21 cellular contexts compared by ENCODE assay signal in the genomic region with DNA sequence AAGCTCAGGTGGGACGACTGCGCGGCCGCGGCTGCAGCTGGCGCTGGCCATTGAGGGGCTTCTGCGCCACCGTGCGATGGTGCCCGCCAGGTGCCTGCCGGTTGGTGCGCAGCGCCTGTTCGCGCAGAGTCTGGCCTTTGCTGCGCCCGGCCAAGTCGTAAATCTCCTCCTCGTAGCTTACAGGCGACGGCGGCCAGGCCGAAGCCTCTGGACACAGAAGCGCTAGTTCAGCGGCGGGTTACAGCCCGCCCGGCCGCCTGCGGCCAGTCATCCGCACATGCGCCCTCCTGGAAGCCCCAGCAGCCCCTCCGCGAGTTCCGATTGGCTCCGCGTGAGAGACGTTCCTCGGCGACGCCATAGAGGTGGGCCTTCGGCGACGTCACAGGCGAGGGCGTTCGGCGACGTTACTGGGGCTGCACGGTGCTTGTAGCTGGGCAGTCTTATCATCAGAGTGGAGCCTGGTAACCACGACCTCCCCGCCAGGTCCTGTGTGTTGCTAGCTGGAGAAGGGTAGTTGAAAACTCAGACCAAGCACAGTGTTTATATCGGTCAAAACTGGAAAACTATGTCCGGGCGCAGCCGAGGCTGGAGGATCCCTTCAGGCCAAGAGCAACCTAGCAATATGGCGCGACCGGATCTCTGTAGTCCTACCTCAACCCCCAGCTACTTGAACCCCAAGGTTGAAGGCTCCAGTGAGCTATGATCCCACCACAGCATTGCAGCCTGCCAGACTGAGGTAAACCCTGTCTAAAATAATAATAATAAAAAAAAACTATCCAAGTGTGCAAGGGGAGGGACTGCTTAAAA.
DNase-seq lines count a peak whose midpoint lies in the region; ATAC-seq and TF ChIP-seq lines count a peak whose summit lies in the region.
"Had no signal": no experiment of that assay in that cellular context is flagged by ENCODE, and none has a peak within 500 bp of the region (broad histone marks: within the 10 kb centered on the region; RNA-seq: fewer than 3 reads in every experiment).

No MANE protein-coding gene starts in this region.

- H2AK5ac ChIP-seq in IMR-90 (ENCODE audit: low read depth, low read length) (no peak overlapping the region), trophoblast cell (ENCODE audit: low read length) (no peak overlapping the region)

- H3K36me3 Mint-ChIP-seq in CD8-positive, alpha-beta memory T cell, result no peaks in the 10 kb centered on the region

- no peak overlapping the region for H2BK15ac ChIP-seq in IMR-90 (ENCODE audit: low read depth, low read length)

- 56% methylated on average over 44 of the region's 59 CpGs; no CpG with 5 or more reads in 1 of the 2 experiments for WGBS in IMR-90 (ENCODE audit: extremely low coverage in 2 of 2, insufficient read length in 1 of 2), 2 experiments
- no CpG with 5 or more reads among the region's 59 CpGs for WGBS in trophoblast cell (ENCODE audit: extremely low coverage, insufficient coverage, insufficient read length)

- H3K79me1 ChIP-seq in IMR-90 (ENCODE audit: low read depth in 1 of 2, low read length in 2 of 2) (no peaks in the 10 kb centered on the region), trophoblast cell (ENCODE audit: low read length) (no peaks in the 10 kb centered on the region)

- no peaks in the 10 kb centered on the region for H4K20me1 ChIP-seq in IMR-90 (ENCODE audit: insufficient read depth, low read length)

- TF ChIP-seq CTCF in GM06990 (IDR thresholded peaks at IDR 0.05; ENCODE audit: insufficient read depth, low read length, poor library complexity, severe bottlenecking) (no peak), IMR-90 (conservative IDR thresholded peaks at IDR 0.05; ENCODE audit: low read depth, low read length) (no peak), brain microvascular endothelial cell (IDR thresholded peaks at IDR 0.05; ENCODE audit: low read depth, low read length, missing control alignments) (no peak)

- H3K27me3 ChIP-seq in GM06990 (replicated peaks; ENCODE audit: control insufficient read depth, insufficient read depth, low read length), result no peaks in the 10 kb centered on the region
- no peaks in the 10 kb centered on the region for H3K27me3 ChIP-seq in IMR-90 (ENCODE audit: control insufficient read depth, insufficient read depth, low read length)
- H3K27me3 ChIP-seq in brain microvascular endothelial cell (replicated peaks), result no peaks in the 10 kb centered on the region
- no peaks in the 10 kb centered on the region for H3K27me3 ChIP-seq in trophoblast cell (ENCODE audit: insufficient read depth, low read length)
- H3K27me3 ChIP-seq in CD8-positive, alpha-beta memory T cell (ENCODE audit: insufficient read depth, low read length, poor library complexity, severe bottlenecking), result no peaks in the 10 kb centered on the region
- H3K27me3 ChIP-seq: adrenal gland, neutrophil had no signal

- H2AFZ ChIP-seq in IMR-90 (replicated peaks; ENCODE audit: low read length, poor library complexity) (no peak overlapping the region), trophoblast cell (ENCODE audit: insufficient read depth, low read length, poor library complexity) (no peak overlapping the region)

- ATAC-seq in IMR-90 (ENCODE audit: low read depth) (no peak), GM19351 (IDR thresholded peaks at IDR 0.05; ENCODE audit: unreplicated experiment) (no peak), GM21526 (IDR thresholded peaks at IDR 0.05; ENCODE audit: low FRiP score, unreplicated experiment) (no peak)
- ATAC-seq: GM12878 had no signal

- H4K5ac ChIP-seq in IMR-90 (ENCODE audit: low read depth, low read length), result no peak overlapping the region

- no peak overlapping the region for H4K12ac ChIP-seq in trophoblast cell (ENCODE audit: low read depth, low read length)

- no peak overlapping the region for H4K91ac ChIP-seq in IMR-90 (ENCODE audit: insufficient read depth, low read depth, low read length)
- H4K91ac ChIP-seq in trophoblast cell (ENCODE audit: low read depth, low read length), result no peak overlapping the region

- H2BK20ac ChIP-seq in IMR-90 (ENCODE audit: low read depth, low read length), result no peak overlapping the region

- H3K4ac ChIP-seq in IMR-90 (ENCODE audit: low read depth, low read length), result no peak overlapping the region
- no peak overlapping the region for H3K4ac ChIP-seq in trophoblast cell (ENCODE audit: low read depth, low read length)

- H3K4me3 ChIP-seq in GM06990 (replicated peaks; ENCODE audit: low read depth, low read length) (peak overlapping the region; percentile 42), IMR-90 (ENCODE audit: insufficient read depth, low read depth, low read length) (peak overlapping the region; percentile 31; the same call in 1 of the 2 replicates), brain microvascular endothelial cell (ENCODE audit: low read depth, low read length) (peak overlapping the region; percentile 43), trophoblast cell (ENCODE audit: low read depth, low read length) (peak overlapping the region; percentile 56)
- no peak overlapping the region for H3K4me3 ChIP-seq in CD8-positive, alpha-beta memory T cell (ENCODE audit: low read length)
- H3K4me3 ChIP-seq: adrenal gland, esophagus muscularis mucosa, GM12878, lower lobe of right lung, thoracic aorta had no signal

- no peak overlapping the region for H4K8ac ChIP-seq in IMR-90 (ENCODE audit: low read depth in 2 of 2, low read length in 2 of 2)
- H4K8ac ChIP-seq in trophoblast cell (ENCODE audit: low read depth, low read length), result no peak overlapping the region

- no peak overlapping the region for H3K9ac ChIP-seq in IMR-90 (ENCODE audit: low read depth, low read length)
- H3K9ac ChIP-seq in trophoblast cell (ENCODE audit: low read length), result no peak overlapping the region

- no peaks in the 10 kb centered on the region for H3K27me3 Mint-ChIP-seq in CD8-positive, alpha-beta memory T cell
- H3K27me3 Mint-ChIP-seq: activated CD4-positive, alpha-beta T cell treated with anti-CD3 and anti-CD28 coated beads, Interleukin-2, amount 10 ng/mL, durations not matched to agents 7 days and 5 days; B cell had no signal

- no peaks in the 10 kb centered on the region for H3K79me2 ChIP-seq in trophoblast cell (ENCODE audit: control insufficient read depth, insufficient read depth, low read length, poor library complexity)

- H2AK9ac ChIP-seq in IMR-90 (replicated peaks; ENCODE audit: low read depth, low read length, poor library complexity), result no peak overlapping the region

- H3K4me1 Mint-ChIP-seq in CD8-positive, alpha-beta memory T cell, result no peaks in the 10 kb centered on the region
- H3K4me1 Mint-ChIP-seq: activated CD4-positive, alpha-beta T cell treated with anti-CD3 and anti-CD28 coated beads, Interleukin-2, amount 10 ng/mL, durations not matched to agents 7 days and 5 days; B cell had no signal

- H3K27ac ChIP-seq in IMR-90 (ENCODE audit: insufficient read depth, low read length) (no peak overlapping the region), brain microvascular endothelial cell (no peak overlapping the region), trophoblast cell (ENCODE audit: low read depth, low read length) (no peak overlapping the region)
- H3K27ac ChIP-seq in CD8-positive, alpha-beta memory T cell (ENCODE audit: low read depth, low read length), result no peak overlapping the region
- H3K27ac ChIP-seq: adrenal gland, esophagus muscularis mucosa, lower lobe of right lung, neutrophil, thoracic aorta had no signal

- in situ Hi-C loops in IMR-90 (cut with MboI; ENCODE audit: low sequenced_read_pairs), result no loop called here
- in situ Hi-C loops in brain microvascular endothelial cell (cut with HindIII; ENCODE audit: low pct_ligation_motif_present, low sequenced_read_pairs), result no loop called here

- H2BK120ac ChIP-seq in IMR-90 (ENCODE audit: low read depth, low read length) (no peak overlapping the region), trophoblast cell (ENCODE audit: insufficient read depth, low read length, poor library complexity) (no peak overlapping the region)

- no peak overlapping the region for H3K4me2 ChIP-seq in IMR-90 (ENCODE audit: low read depth, low read length)
- H3K4me2 ChIP-seq in trophoblast cell (ENCODE audit: low read length), result no peak overlapping the region

- H3K23ac ChIP-seq in IMR-90 (ENCODE audit: low read depth, low read length), result no peak overlapping the region
- H3K23ac ChIP-seq in trophoblast cell (ENCODE audit: low read length), result no peak overlapping the region

- H3K4me1 ChIP-seq in IMR-90 (ENCODE audit: control insufficient read depth, insufficient read depth, low read length) (no peaks in the 10 kb centered on the region), trophoblast cell (ENCODE audit: control insufficient read depth in 1 of 2, insufficient read depth in 2 of 2, low read length in 2 of 2) (no peaks in the 10 kb centered on the region)
- H3K4me1 ChIP-seq in CD8-positive, alpha-beta memory T cell (ENCODE audit: insufficient read depth, low read length), result no peaks in the 10 kb centered on the region
- H3K4me1 ChIP-seq: adrenal gland, esophagus muscularis mucosa, lower lobe of right lung had no signal

- H2BK5ac ChIP-seq in IMR-90 (ENCODE audit: low read depth, low read length, poor library complexity, severe bottlenecking) (no peak overlapping the region), trophoblast cell (ENCODE audit: low read depth, low read length, poor library complexity) (no peak overlapping the region)

- POLR2A ChIA-PET in IMR-90 (lab: Charles Lee; ENCODE audit: unreplicated experiment), result no interaction called here
- POLR2A ChIA-PET in CD8-positive, alpha-beta memory T cell (lab: Charles Lee), result no interaction called here

- BruUV-seq in IMR-90 (replicated peaks; lab: Mats Ljungman, UMichigan), result no TSS peak

- H3K56ac ChIP-seq in IMR-90 (ENCODE audit: extremely low read depth, insufficient read depth, low read length), result no peak overlapping the region

- no peaks in the 10 kb centered on the region for H3K9me1 ChIP-seq in IMR-90 (ENCODE audit: insufficient read depth, low read length)

- dilution Hi-C loops in IMR-90 (cut with HindIII; ENCODE audit: low sequenced_read_pairs, unreplicated experiment), result no loop called here

- H3K9me3 ChIP-seq in IMR-90 (ENCODE audit: control insufficient read depth, insufficient read depth, low read length), result peaks cover 22% of the 10 kb centered on the region
- H3K9me3 ChIP-seq in trophoblast cell (ENCODE audit: insufficient read depth, low read depth, low read length), result peaks cover 30% of the 10 kb centered on the region
- H3K9me3 ChIP-seq in CD8-positive, alpha-beta memory T cell (ENCODE audit: low read length), result no peaks in the 10 kb centered on the region
- H3K9me3 ChIP-seq: adrenal gland, neutrophil, thoracic aorta had no signal

- DNase-seq in GM06990 (ENCODE audit: extremely low read depth, insufficient read length) (peak; percentile 9), IMR-90 (no peak), brain microvascular endothelial cell (no peak), trophoblast cell (peak; percentile 65 to 88)
- no peak for DNase-seq in CD8-positive, alpha-beta memory T cell
- DNase-seq: activated CD4-positive, alpha-beta T cell treated with anti-CD3 and anti-CD28 coated beads, Interleukin-2, amount 10 ng/mL, durations not matched to agents 7 days and 5 days; activated gamma-delta T cell treated with Interleukin-2 at 50 U/mL for 16 hours; adrenal gland; Calu3; caudate nucleus; KG1; lower lobe of right lung; NCI-H187 treated with DMSO at 0.1 percent for 48 hours; NCI-H345 had no signal

- no peak overlapping the region for H2BK12ac ChIP-seq in trophoblast cell (ENCODE audit: low read length)

- peaks cover 3 to 18% (median 10%) of the 10 kb centered on the region in 5 donors for H3K9me3 Mint-ChIP-seq in CD8-positive, alpha-beta memory T cell

- H3K4me3 Mint-ChIP-seq in CD8-positive, alpha-beta memory T cell, result no peak overlapping the region
- H3K4me3 Mint-ChIP-seq: B cell had no signal

- no peak for TF ChIP-seq RAD21 in IMR-90 (IDR thresholded peaks at IDR 0.05; ENCODE audit: low read length)

- intact Hi-C loops in IMR-90 (cut with micrococcal nuclease), result no loop called here

- H3K14ac ChIP-seq in IMR-90 (replicated peaks; ENCODE audit: low read depth, low read length) (no peak overlapping the region), trophoblast cell (ENCODE audit: low read length) (no peak overlapping the region)

- H3K18ac ChIP-seq in IMR-90 (ENCODE audit: low read depth, low read length) (no peak overlapping the region), trophoblast cell (ENCODE audit: low read length) (no peak overlapping the region)

- H3K36me3 ChIP-seq in GM06990 (ENCODE audit: control insufficient read depth, insufficient read depth, low read length) (no peaks in the 10 kb centered on the region), IMR-90 (ENCODE audit: control insufficient read depth, insufficient read depth, low read length) (no peaks in the 10 kb centered on the region), brain microvascular endothelial cell (replicated peaks) (no peaks in the 10 kb centered on the region), trophoblast cell (ENCODE audit: control insufficient read depth in 1 of 2, insufficient read depth in 2 of 2, low read length in 2 of 2) (no peaks in the 10 kb centered on the region)
- no peaks in the 10 kb centered on the region for H3K36me3 ChIP-seq in CD8-positive, alpha-beta memory T cell (ENCODE audit: insufficient read depth, low read length)
- H3K36me3 ChIP-seq: adrenal gland, esophagus muscularis mucosa, lower lobe of right lung, neutrophil, thoracic aorta had no signal

- no peak for TF ChIP-seq POLR2A in IMR-90 (IDR thresholded peaks at IDR 0.05; ENCODE audit: low read depth, low read length)

- H3K27ac Mint-ChIP-seq in CD8-positive, alpha-beta memory T cell, result no peak overlapping the region
- H3K27ac Mint-ChIP-seq: activated CD4-positive, alpha-beta T cell treated with anti-CD3 and anti-CD28 coated beads, Interleukin-2, amount 10 ng/mL, durations not matched to agents 7 days and 5 days; B cell had no signal

- CTCF ChIA-PET in IMR-90 (lab: Yijun Ruan, JAX), result no interaction called here
- CTCF ChIA-PET in CD8-positive, alpha-beta memory T cell (lab: Charles Lee), result no interaction called here

Comparison
In these comparisons a context has a peak if more than half of its experiments do, and no peak if none do; other contexts are left out.
1. DNase-seq: peak in GM06990 (single experiment) and trophoblast cell (2 of 2); none in IMR-90 (single experiment), brain microvascular endothelial cell (single experiment) and CD8-positive, alpha-beta memory T cell (0 of 5).